In genomic region chr10:31158000-31158658, GRCh38 we compare ENCODE assay signal across 14 cellular contexts.
DNase-seq lines count a peak whose midpoint lies in the region; ATAC-seq and TF ChIP-seq lines count a peak whose summit lies in the region.
"Had no signal": no experiment of that assay in that cellular context is flagged by ENCODE, and none has a peak within 500 bp of the region (broad histone marks: within the 10 kb centered on the region; RNA-seq: fewer than 3 reads in every experiment).

No MANE protein-coding gene starts in this region.

- no peak overlapping the region for H3K4me2 ChIP-seq in neural progenitor cell

- TF ChIP-seq CTCF in glutamatergic neuron (IDR thresholded peaks at IDR 0.05; ENCODE audit: partially characterized antibody, unreplicated experiment) (no peak), CD14-positive monocyte (IDR thresholded peaks at IDR 0.05) (no peak), neural progenitor cell (IDR thresholded peaks at IDR 0.05) (no peak)

- no peak overlapping the region for H2AFZ ChIP-seq in neural progenitor cell (replicated peaks)

- DNase-seq in HCEC 1CT (peak; percentile 79), amniotic epithelial cell (ENCODE audit: low read depth) (peak; percentile 32), glutamatergic neuron (no peak), sciatic nerve (ENCODE audit: low spot score) (no peak), CD14-positive monocyte (ENCODE audit: low spot score) (no peak), DMS114 treated with DMSO at 0.1 percent for 48 hours (lab: John Stamatoyannopoulos, UW; ENCODE audit: unreplicated experiment) (no peak), neural progenitor cell (ENCODE audit: low spot score) (no peak)
- DNase-seq: activated CD4-positive, alpha-beta T cell treated with anti-CD3 and anti-CD28 coated beads, Interleukin-2, amount 50 U/mL, for 48 hours; activated gamma-delta T cell treated with Interleukin-2 at 50 U/mL for 16 hours; foreskin melanocyte; stimulated activated CD4-positive, alpha-beta T cell treated with anti-CD3 and anti-CD28 coated beads, Interleukin-4, amount 100 ng/mL, for 1 hour; stimulated activated naive CD4-positive, alpha-beta T cell treated with Interleukin-2 at 50 U/mL for 16 hours; T1000 had no signal

- H3K27me3 Mint-ChIP-seq in glutamatergic neuron (ENCODE audit: unreplicated experiment), result no peaks in the 10 kb centered on the region
- H3K27me3 Mint-ChIP-seq in CD14-positive monocyte (ENCODE audit: low read depth in 3 of 3), result peaks cover 0 to 3% (median 0%) of the 10 kb centered on the region in 3 donors
- no peaks in the 10 kb centered on the region for H3K27me3 Mint-ChIP-seq in neural progenitor cell (ENCODE audit: insufficient read depth, low read depth)

- H3K36me3 Mint-ChIP-seq in glutamatergic neuron (ENCODE audit: unreplicated experiment), result peaks cover 11% of the 10 kb centered on the region
- H3K36me3 Mint-ChIP-seq in CD14-positive monocyte, result no peaks in the 10 kb centered on the region
- peaks cover 1% of the 10 kb centered on the region for H3K36me3 Mint-ChIP-seq in neural progenitor cell

- H3K79me2 ChIP-seq in neural progenitor cell (ENCODE audit: low read depth), result no peaks in the 10 kb centered on the region

- no peak overlapping the region for H3K27ac ChIP-seq in neural progenitor cell

- peak overlapping the region; percentile 0 for H3K4me3 Mint-ChIP-seq in glutamatergic neuron (ENCODE audit: unreplicated experiment)
- H3K4me3 Mint-ChIP-seq in CD14-positive monocyte, result no peak overlapping the region
- H3K4me3 Mint-ChIP-seq in neural progenitor cell, result no peak overlapping the region

- H3K4me1 Mint-ChIP-seq in glutamatergic neuron (ENCODE audit: low read depth, unreplicated experiment) (peaks cover 16% of the 10 kb centered on the region), CD14-positive monocyte (no peaks in the 10 kb centered on the region), neural progenitor cell (peaks cover 16% of the 10 kb centered on the region)

- H3K27me3 ChIP-seq in neural progenitor cell, result no peaks in the 10 kb centered on the region

- no peaks in the 10 kb centered on the region for H3K36me3 ChIP-seq in neural progenitor cell

- no peaks in the 10 kb centered on the region for H3F3A ChIP-seq in neural progenitor cell (ENCODE audit: low read depth)

- H3K4me3 ChIP-seq in neural progenitor cell, result no peak overlapping the region

- H3K27ac Mint-ChIP-seq in glutamatergic neuron (ENCODE audit: unreplicated experiment) (peak overlapping the region; percentile 59), CD14-positive monocyte (no peak overlapping the region), neural progenitor cell (no peak overlapping the region)

- ATAC-seq in sciatic nerve, result peak; percentile 62
- no peak for ATAC-seq in GM19324 (IDR thresholded peaks at IDR 0.05; ENCODE audit: low FRiP score, unreplicated experiment)

- intact Hi-C loops in sciatic nerve (cut with DNase I) (no loop called here), CD14-positive monocyte (cut with micrococcal nuclease) (no loop called here)

- H3K9me3 Mint-ChIP-seq in glutamatergic neuron (ENCODE audit: unreplicated experiment) (peaks cover 4% of the 10 kb centered on the region), CD14-positive monocyte (peaks cover 2 to 5% (median 4%) of the 10 kb centered on the region in 7 donors), neural progenitor cell (no peaks in the 10 kb centered on the region)

- peaks cover 6% of the 10 kb centered on the region for H3K4me1 ChIP-seq in neural progenitor cell

- no peaks in the 10 kb centered on the region for H4K20me1 ChIP-seq in neural progenitor cell (ENCODE audit: low read depth)

- H3K9me3 ChIP-seq in neural progenitor cell (ENCODE audit: low read depth), result no peaks in the 10 kb centered on the region

- H3K9ac ChIP-seq in neural progenitor cell, result no peak overlapping the region

Comparison
In these comparisons a context has a peak if more than half of its experiments do, and no peak if none do; other contexts are left out.
1. DNase-seq: peak in HCEC 1CT (single experiment) and amniotic epithelial cell (single experiment); none in glutamatergic neuron (single experiment), sciatic nerve (single experiment), CD14-positive monocyte (single experiment), DMS114 treated with DMSO at 0.1 percent for 48 hours (single experiment) and neural progenitor cell (single experiment).